In the genomic region with DNA sequence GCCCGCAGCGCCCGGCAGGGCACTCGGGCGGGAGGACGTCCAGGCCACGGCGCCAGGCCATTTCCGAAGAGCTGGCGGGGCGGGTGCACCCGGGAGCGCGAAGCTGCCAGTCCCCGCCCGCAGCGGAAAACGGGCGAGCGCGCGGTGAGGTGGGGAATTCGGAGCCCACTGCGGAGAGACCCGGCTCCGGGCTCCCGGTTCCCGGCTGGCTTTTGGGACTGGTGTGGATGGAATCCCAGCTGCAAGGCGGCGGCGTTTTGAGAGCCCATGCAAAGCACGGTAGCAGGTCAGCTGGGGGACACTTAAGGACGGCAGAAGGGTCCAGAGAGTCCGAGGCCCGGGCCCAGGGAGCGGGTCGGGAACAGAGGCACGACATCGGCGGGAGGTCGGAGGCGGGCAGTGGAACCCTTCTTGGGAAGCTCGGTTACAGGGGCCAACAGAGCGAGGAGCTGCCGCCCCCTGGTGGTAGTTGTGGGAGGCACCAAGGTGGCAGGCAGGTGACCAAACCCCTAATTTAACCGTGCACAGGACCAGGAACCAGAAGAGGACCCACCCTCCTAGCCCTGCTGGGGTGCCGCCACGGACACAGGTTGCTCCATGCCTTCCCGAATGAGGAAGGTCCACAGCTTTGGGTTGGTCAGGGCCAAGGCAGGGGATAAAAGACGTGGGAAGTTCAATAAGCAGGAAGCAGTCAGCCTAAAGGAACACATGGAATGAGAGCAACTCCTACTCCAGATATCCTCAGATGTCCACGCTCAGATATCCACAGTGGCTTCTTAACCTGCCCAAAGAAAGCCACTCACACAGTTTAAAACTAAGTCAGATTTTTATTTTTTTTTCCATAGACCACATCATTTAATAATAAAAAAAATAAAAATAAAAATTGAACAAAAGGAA, we compare ENCODE assay signal across 8 cellular contexts. TPM values are rescaled to one million over a fixed set of nuclear protein-coding genes. Genes with fewer than 3 reads are reported as not detected.
DNase-seq lines count a peak whose midpoint lies in the region; ATAC-seq and TF ChIP-seq lines count a peak whose summit lies in the region.

No MANE protein-coding gene starts in this region.

- peaks cover 14% of the 10 kb centered on the region for H3K4me1 Mint-ChIP-seq in T-helper 2 cell treated with Interferon-gamma antibody and Interleukin-4, amounts not matched to agents 5 μg/mL and 100 μg/mL, for 36 hours (ENCODE audit: low read depth)
- H3K4me1 Mint-ChIP-seq in central memory CD8-positive, alpha-beta T cell, result peaks cover 21% of the 10 kb centered on the region

- peak; percentile 33 for TF ChIP-seq POLR2A in GM18526 (IDR thresholded peaks at IDR 0.05; ENCODE audit: extremely low read depth, insufficient read length)

- intact Hi-C loops in left colon (cut with DNase I, micrococcal nuclease), result loop anchor here (2.0 to 5.0 kb wide), 2 partner anchors 71 kb away; no protein-coding TSS in a partner anchor

- H3K27ac Mint-ChIP-seq in T-helper 2 cell treated with Interferon-gamma antibody and Interleukin-4, amounts not matched to agents 5 μg/mL and 100 μg/mL, for 36 hours, result no peak overlapping the region
- peak overlapping the region; percentile 49 for H3K27ac Mint-ChIP-seq in central memory CD8-positive, alpha-beta T cell (ENCODE audit: low read depth)

- peaks cover 32% of the 10 kb centered on the region for H3K36me3 Mint-ChIP-seq in T-helper 2 cell treated with Interferon-gamma antibody and Interleukin-4, amounts not matched to agents 5 μg/mL and 100 μg/mL, for 36 hours (ENCODE audit: low read depth)
- peaks cover 40% of the 10 kb centered on the region for H3K36me3 Mint-ChIP-seq in central memory CD8-positive, alpha-beta T cell (ENCODE audit: insufficient read depth)

- ATAC-seq in HG03097 (IDR thresholded peaks at IDR 0.05; ENCODE audit: low FRiP score, unreplicated experiment), result peak; percentile 56
- peak; percentile 81 for ATAC-seq in central memory CD8-positive, alpha-beta T cell (replicated peaks; ENCODE audit: extremely low read depth, poor library complexity, severe bottlenecking)
- peak; percentile 80 for ATAC-seq in left colon

- peak; percentile 80 for DNase-seq in T-helper 2 cell treated with Interferon-gamma antibody and Interleukin-4, amounts not matched to agents 5 μg/mL and 100 μg/mL, for 36 hours (ENCODE audit: low spot score)
- peak; percentile 77 to 85 for DNase-seq in central memory CD8-positive, alpha-beta T cell (ENCODE audit: low spot score in 2 of 2)
- DNase-seq in left colon (peak; percentile 82 to 92), NCI-H1048 (lab: John Stamatoyannopoulos, UW) (no peak), DMS114 treated with DMSO at 0.1 percent for 48 hours (lab: John Stamatoyannopoulos, UW; ENCODE audit: unreplicated experiment) (no peak)
- DNase-seq in stimulated activated CD4-positive, alpha-beta T cell treated with anti-CD3 and anti-CD28 coated beads, Interleukin-2, amount 100 ng/mL, for 4 hours (ENCODE audit: low read depth), result peak; percentile 77

- H3K4me3 Mint-ChIP-seq in T-helper 2 cell treated with Interferon-gamma antibody and Interleukin-4, amounts not matched to agents 5 μg/mL and 100 μg/mL, for 36 hours, result peak overlapping the region; percentile 81
- H3K4me3 Mint-ChIP-seq in central memory CD8-positive, alpha-beta T cell, result peak overlapping the region; percentile 83

- H3K27me3 Mint-ChIP-seq in T-helper 2 cell treated with Interferon-gamma antibody and Interleukin-4, amounts not matched to agents 5 μg/mL and 100 μg/mL, for 36 hours (ENCODE audit: low read depth), result peaks cover 8% of the 10 kb centered on the region
- no peaks in the 10 kb centered on the region for H3K27me3 Mint-ChIP-seq in central memory CD8-positive, alpha-beta T cell

- no peaks in the 10 kb centered on the region for H3K9me3 Mint-ChIP-seq in T-helper 2 cell treated with Interferon-gamma antibody and Interleukin-4, amounts not matched to agents 5 μg/mL and 100 μg/mL, for 36 hours
- H3K9me3 Mint-ChIP-seq in central memory CD8-positive, alpha-beta T cell, result no peaks in the 10 kb centered on the region

RNA-seq across cellular contexts. Expression of a gene that starts 0.7 kb away (rescaled TPM):
- total RNA-seq in left colon, result 1 to 10 TPM; 3.7 to 5.1 TPM

RNA-seq across cellular contexts. Expression of a gene that starts 16.0 kb away (rescaled TPM):
- total RNA-seq in left colon, result not detected

RNA-seq across cellular contexts. Expression of a gene that starts 23.3 kb away (rescaled TPM):
- 10 to 100 TPM; 77.9 to 80.6 TPM for total RNA-seq in left colon

RNA-seq across cellular contexts. Expression of a gene that starts 36.9 kb away (rescaled TPM):
- total RNA-seq in left colon, result 100 to 1,000 TPM; 110 to 119 TPM

RNA-seq across cellular contexts. Expression of a gene that starts 37.3 kb away (rescaled TPM):
- 10 to 100 TPM; 47.0 to 53.8 TPM for total RNA-seq in left colon

Comparison
In these comparisons a context has a peak if more than half of its experiments do, and no peak if none do; other contexts are left out.
1. DNase-seq: peak in T-helper 2 cell treated with Interferon-gamma antibody and Interleukin-4, amounts not matched to agents 5 μg/mL and 100 μg/mL, for 36 hours (single experiment), central memory CD8-positive, alpha-beta T cell (2 of 2), left colon (2 of 2) and stimulated activated CD4-positive, alpha-beta T cell treated with anti-CD3 and anti-CD28 coated beads, Interleukin-2, amount 100 ng/mL, for 4 hours (single experiment); none in NCI-H1048 (single experiment) and DMS114 treated with DMSO at 0.1 percent for 48 hours (single experiment).
2. Peak in every context shown above with its lines, with median percentiles within 50 percentile points of each other: ATAC-seq.